ENCODE assay signal across 9 cellular contexts in genomic region chr10:109978481-109978880, GRCh38. TPM values are rescaled to one million over a fixed set of nuclear protein-coding genes. Genes with fewer than 3 reads are reported as not detected.
DNase-seq lines count a peak whose midpoint lies in the region; ATAC-seq and TF ChIP-seq lines count a peak whose summit lies in the region.
"Had no signal": no experiment of that assay in that cellular context is flagged by ENCODE, and none has a peak within 500 bp of the region (broad histone marks: within the 10 kb centered on the region; RNA-seq: fewer than 3 reads in every experiment).

No MANE protein-coding gene starts in this region.

- H4K5ac ChIP-seq in H9 (ENCODE audit: insufficient read length, low read depth, low read length) = no peak overlapping the region

- H3K27ac ChIP-seq in H9 (ENCODE audit: insufficient read length, low read depth, low read length) (no peak overlapping the region), body of pancreas (no peak overlapping the region)

- H3K4me1 Mint-ChIP-seq in H9 = peaks cover 21 to 41% of the 10 kb centered on the region in 2 experiments

- no peaks in the 10 kb centered on the region for H3K23me2 ChIP-seq in H9 (ENCODE audit: insufficient read length, low read depth, low read length, poor library complexity, severe bottlenecking)

- H2AK5ac ChIP-seq in H9 (ENCODE audit: insufficient read length, low read length) = no peak overlapping the region

- no peak overlapping the region for H4K91ac ChIP-seq in H9 (ENCODE audit: insufficient read length, low read depth, low read length)

- no peak overlapping the region for H2BK12ac ChIP-seq in H9 (ENCODE audit: insufficient read length, low read depth, low read length)

- no peaks in the 10 kb centered on the region; the same call in 1 of the 2 replicates for H3K79me2 ChIP-seq in H9 (ENCODE audit: insufficient read depth, low read length)

- H3K27me3 ChIP-seq in H9 (ENCODE audit: insufficient read depth, low read length) (no peaks in the 10 kb centered on the region), body of pancreas (no peaks in the 10 kb centered on the region)

- H3K36me3 ChIP-seq in body of pancreas (replicated peaks in 1 of 2; ENCODE audit: insufficient read depth in 1 of 2, low read depth in 2 of 2) = no peaks in the 10 kb centered on the region

- H3K9ac ChIP-seq in H9 (ENCODE audit: extremely low read depth, insufficient read length, low read length) = no peak overlapping the region

- no peak for TF ChIP-seq POLR2A in body of pancreas (IDR thresholded peaks at IDR 0.05)

- no peak overlapping the region for H2BK120ac ChIP-seq in H9 (ENCODE audit: low read depth, low read length, poor library complexity, severe bottlenecking)

- H3K14ac ChIP-seq in H9 (ENCODE audit: insufficient read depth, low read length) = no peak overlapping the region

- intact Hi-C loops in body of pancreas (cut with DNase I) = loop anchor here (10.0 kb wide), 1 partner anchor 74 kb away; no protein-coding TSS in a partner anchor

- peak overlapping the region; percentile 76 for H2AFZ ChIP-seq in H9 (ENCODE audit: low read length)

- H3K9me3 ChIP-seq in H9 (ENCODE audit: control insufficient read depth, low read depth, low read length) (no peaks in the 10 kb centered on the region), body of pancreas (no peaks in the 10 kb centered on the region)

- H3K4me3 Mint-ChIP-seq in H9 = no peak overlapping the region
- H3K4me3 Mint-ChIP-seq: stimulated activated naive CD8-positive, alpha-beta T cell treated with anti-CD3 and anti-CD28 coated beads, Interleukin-15, Interleukin-2, amounts not matched to agents 100 ng/mL and 50 ng/mL, for 24 hours had no signal

- no peak overlapping the region for H3K56ac ChIP-seq in H9 (ENCODE audit: insufficient read length, low read depth, low read length)

- ATAC-seq in body of pancreas (no peak), GM18861 (IDR thresholded peaks at IDR 0.05; ENCODE audit: unreplicated experiment) (no peak)

- H2BK20ac ChIP-seq in H9 (ENCODE audit: low read depth, low read length, poor library complexity, severe bottlenecking) = no peak overlapping the region

- no CpG with 5 or more reads among the region's 6 CpGs for WGBS in H9 (ENCODE audit: extremely low coverage, insufficient read length, low lambda C conversion rate)
- 69 to 71% methylated on average over 6 of the region's 6 CpGs for WGBS in body of pancreas, 2 donors

- H3K4me1 ChIP-seq in H9 (ENCODE audit: insufficient read depth, low read length) (peaks cover 3% of the 10 kb centered on the region; the same call in 1 of the 2 replicates), body of pancreas (peaks cover 47% of the 10 kb centered on the region)

- H3K23ac ChIP-seq in H9 (ENCODE audit: insufficient read length, low read depth, low read length) = no peak overlapping the region

- no peak overlapping the region for H3K4me2 ChIP-seq in H9 (ENCODE audit: insufficient read depth, insufficient read length, low read length)

- TF ChIP-seq CTCF in H9 (conservative IDR thresholded peaks at IDR 0.05) = peak; percentile 96
- peak in 6 of 7 experiments; percentile 60 to 76 (median 66) for TF ChIP-seq CTCF in body of pancreas (IDR thresholded peaks at IDR 0.05)

- no peaks in the 10 kb centered on the region for H3K36me3 Mint-ChIP-seq in H9 (ENCODE audit: insufficient read depth in 1 of 3, low read depth in 3 of 3)

- no peak overlapping the region for H3K4me3 ChIP-seq in body of pancreas

- no peaks in the 10 kb centered on the region for H3K9me3 Mint-ChIP-seq in H9
- H3K9me3 Mint-ChIP-seq: stimulated activated naive CD8-positive, alpha-beta T cell treated with anti-CD3 and anti-CD28 coated beads, Interleukin-15, Interleukin-2, amounts not matched to agents 100 ng/mL and 50 ng/mL, for 24 hours had no signal

- peak overlapping the region; percentile 46 to 93 (median 88); a peak in 6 of 7 replicates for H3K27ac Mint-ChIP-seq in H9
- H3K27ac Mint-ChIP-seq: stimulated activated naive CD8-positive, alpha-beta T cell treated with anti-CD3 and anti-CD28 coated beads, Interleukin-15, Interleukin-2, amounts not matched to agents 100 ng/mL and 50 ng/mL, for 24 hours had no signal

- no peak overlapping the region for H4K8ac ChIP-seq in H9 (replicated peaks; ENCODE audit: insufficient read length, low read depth, low read length)

- no peak overlapping the region for H3T11ph ChIP-seq in H9 (ENCODE audit: low read length)

- H2BK5ac ChIP-seq in H9 (ENCODE audit: insufficient read length, low read length) = no peak overlapping the region

- no peak overlapping the region for H3K4ac ChIP-seq in H9 (ENCODE audit: low read depth, low read length)

- no peaks in the 10 kb centered on the region for H3K27me3 Mint-ChIP-seq in H9 (ENCODE audit: low read depth)
- H3K27me3 Mint-ChIP-seq: stimulated activated naive CD8-positive, alpha-beta T cell treated with anti-CD3 and anti-CD28 coated beads, Interleukin-15, Interleukin-2, amounts not matched to agents 100 ng/mL and 50 ng/mL, for 24 hours had no signal

- no peak overlapping the region for H2BK15ac ChIP-seq in H9 (ENCODE audit: low read depth, low read length)

- H3K79me1 ChIP-seq in H9 (ENCODE audit: insufficient read depth, low read depth, low read length, poor library complexity, severe bottlenecking) = no peaks in the 10 kb centered on the region

- peak; percentile 48 for DNase-seq in AG20443 (ENCODE audit: low spot score)
- DNase-seq in H9 = peak; percentile 57
- DNase-seq in T-helper 9 cell = peak; percentile 55
- peak; percentile 39 to 69 (median 62) for DNase-seq in body of pancreas
- DNase-seq in kidney glomerular epithelial cell (lab: John Stamatoyannopoulos, UW) = peak; percentile 33
- DNase-seq in stimulated activated CD4-positive, alpha-beta T cell treated with anti-CD3 and anti-CD28 coated beads, TNF-alpha, amount 100 ng/mL, for 4 hours (ENCODE audit: low read depth in 3 of 3) = peak; percentile 23 to 34 (median 26)
- DNase-seq in COR-L47 (lab: John Stamatoyannopoulos, UW) = no peak

- H4K20me1 ChIP-seq in H9 (ENCODE audit: control insufficient read depth, insufficient read depth, insufficient read length) = no peaks in the 10 kb centered on the region

- no peak overlapping the region for H3K18ac ChIP-seq in H9 (ENCODE audit: insufficient read length, low read depth, low read length)

RNA-seq across cellular contexts. Expression of gene ADD3, which starts 29.3 kb away (rescaled TPM):
- total RNA-seq in H9 (2021) = 59.9 and 66.4 TPM in 2 replicates
- 10 to 100 TPM; 37.9 to 40.5 TPM for total RNA-seq in body of pancreas

RNA-seq across cellular contexts. Expression of gene XPNPEP1, which starts 55.2 kb away (rescaled TPM):
- total RNA-seq in H9 (2021) = 64.4 and 71.3 TPM in 2 replicates
- total RNA-seq in body of pancreas = 100 to 1,000 TPM in 1 of 2 donors, 10 to 100 TPM in 1; 77.6 to 104 TPM
